In genomic region chr20:37745553-37745952, GRCh38 we compare ENCODE assay signal across 18 cellular contexts. TPM values are rescaled to one million over a fixed set of nuclear protein-coding genes. Genes with fewer than 3 reads are reported as not detected.
A peak's percentile ranks its signal among the peaks of the same experiment; 100 is the strongest.
DNase-seq lines count a peak whose midpoint lies in the region; ATAC-seq, FAIRE-seq and TF ChIP-seq lines count a peak whose summit lies in the region.
"Had no signal": no experiment of that assay in that cellular context is flagged by ENCODE, and none has a peak within 500 bp of the region (broad histone marks: within the 10 kb centered on the region; RNA-seq: fewer than 3 reads in every experiment).

No MANE protein-coding gene starts in this region.

- DNase-seq in stimulated activated naive CD8-positive, alpha-beta T cell treated with anti-CD3 and anti-CD28 coated beads, Interleukin-15, amount 100 ng/mL, for 72 hours = peak in 1 of 2 donors; percentile 48
- DNase-seq in stimulated activated naive CD8-positive, alpha-beta T cell treated with anti-CD3 and anti-CD28 coated beads, Interleukin-15, Interleukin-2, amounts not matched to agents 100 U/mL and 50 U/mL, for 24 hours = no peak
- no peak for DNase-seq in HTR-8/SVneo (ENCODE audit: insufficient read length, low spot score)
- no peak for DNase-seq in GM12878 (ENCODE audit: low read depth, low spot score)
- no peak for DNase-seq in NCI-H82 (lab: John Stamatoyannopoulos, UW)
- DNase-seq in NCI-H2171 (lab: John Stamatoyannopoulos, UW) = no peak
- no peak for DNase-seq in OCI-M2 (lab: John Stamatoyannopoulos, UW; ENCODE audit: unreplicated experiment)
- DNase-seq: adrenal gland; left cardiac atrium; NCI-H187; NCI-H524; stimulated activated naive B cell treated with anti-CD40 and anti-IgM and Interleukin-4, amounts not matched to agents 10 μg/mL and 1 μg/mL and 100 μg/mL, for 72 hours had no signal

- TF ChIP-seq RAD21 in GM12878 (IDR thresholded peaks at IDR 0.05; ENCODE audit: insufficient read depth, low read depth, low read length) = no peak

- no peaks in the 10 kb centered on the region for H3K9me3 Mint-ChIP-seq in stimulated activated naive CD8-positive, alpha-beta T cell treated with anti-CD3 and anti-CD28 coated beads, Interleukin-15, amount 100 ng/mL, for 72 hours
- H3K9me3 Mint-ChIP-seq: stimulated activated naive B cell treated with anti-CD40 and anti-IgM and Interleukin-4, amounts not matched to agents 10 μg/mL and 1 μg/mL and 100 μg/mL, for 72 hours had no signal

- no peaks in the 10 kb centered on the region for H4K20me1 ChIP-seq in GM12878 (ENCODE audit: control insufficient read depth, insufficient read depth)

- FAIRE-seq in HTR-8/SVneo (lab: Jason Lieb, UNC) (peak; percentile 83), GM12878 (lab: Jason Lieb, UNC) (no peak)

- no peaks in the 10 kb centered on the region for H3K9me3 ChIP-seq in GM12878 (replicated peaks; ENCODE audit: control insufficient read depth, insufficient read depth, low read length)
- no peaks in the 10 kb centered on the region for H3K9me3 ChIP-seq in thymus (ENCODE audit: control insufficient read depth)
- H3K9me3 ChIP-seq: adrenal gland; BLaER1 treated with 17β-estradiol and CSF1 and Interleukin-3, amounts not matched to agents 10 nM and 100 nM; HAP-1 had no signal

- H3K27ac Mint-ChIP-seq in stimulated activated naive CD8-positive, alpha-beta T cell treated with anti-CD3 and anti-CD28 coated beads, Interleukin-15, amount 100 ng/mL, for 72 hours = peak overlapping the region in 1 of 2 donors; percentile 97
- H3K27ac Mint-ChIP-seq: stimulated activated naive B cell treated with anti-CD40 and anti-IgM and Interleukin-4, amounts not matched to agents 10 μg/mL and 1 μg/mL and 100 μg/mL, for 72 hours had no signal

- H3K27me3 Mint-ChIP-seq in stimulated activated naive CD8-positive, alpha-beta T cell treated with anti-CD3 and anti-CD28 coated beads, Interleukin-15, amount 100 ng/mL, for 72 hours = no peaks in the 10 kb centered on the region
- H3K27me3 Mint-ChIP-seq: stimulated activated naive B cell treated with anti-CD40 and anti-IgM and Interleukin-4, amounts not matched to agents 10 μg/mL and 1 μg/mL and 100 μg/mL, for 72 hours had no signal

- RAD21 ChIA-PET in GM12878 (lab: Charles Lee; ENCODE audit: unreplicated experiment) = no interaction called here

- TF ChIP-seq POLR2A in GM12878 (IDR thresholded peaks at IDR 0.05; ENCODE audit: low read depth, low read length) = no peak

- H3K79me2 ChIP-seq in GM12878 (ENCODE audit: control insufficient read depth, insufficient read depth, low read length) = no peaks in the 10 kb centered on the region

- peaks cover 5% of the 10 kb centered on the region for H3K4me1 Mint-ChIP-seq in stimulated activated naive CD8-positive, alpha-beta T cell treated with anti-CD3 and anti-CD28 coated beads, Interleukin-15, amount 100 ng/mL, for 72 hours

- SMC1A ChIA-PET in GM12878 (lab: Charles Lee; ENCODE audit: uncharacterized antibody, unreplicated experiment) = no interaction called here

- BruUV-seq in GM12878 (replicated peaks; lab: Mats Ljungman, UMichigan) = no TSS peak

- peaks cover 0 to 19% of the 10 kb centered on the region in 2 experiments for H3K36me3 ChIP-seq in GM12878 (ENCODE audit: control insufficient read depth in 2 of 2, insufficient read depth in 2 of 2, low read length in 1 of 2)
- H3K36me3 ChIP-seq in thymus (ENCODE audit: control insufficient read depth, insufficient read depth) = peaks cover 27% of the 10 kb centered on the region

- H3K9ac ChIP-seq in GM12878 (ENCODE audit: control insufficient read depth, insufficient read depth, low read length) = no peak overlapping the region
- H3K9ac ChIP-seq: BLaER1 treated with 17β-estradiol and CSF1 and Interleukin-3, amounts not matched to agents 10 nM and 100 nM had no signal

- H3K4me3 Mint-ChIP-seq in stimulated activated naive CD8-positive, alpha-beta T cell treated with anti-CD3 and anti-CD28 coated beads, Interleukin-15, amount 100 ng/mL, for 72 hours = peak overlapping the region in 1 of 2 donors; percentile 75
- H3K4me3 Mint-ChIP-seq: stimulated activated naive B cell treated with anti-CD40 and anti-IgM and Interleukin-4, amounts not matched to agents 10 μg/mL and 1 μg/mL and 100 μg/mL, for 72 hours had no signal

- CTCF ChIA-PET in GM12878 (lab: Yijun Ruan, JAX) = no interaction called here

- no peak for TF ChIP-seq CTCF in GM12878 (IDR thresholded peaks at IDR 0.05 in 2 of 3, conservative IDR thresholded peaks at IDR 0.05 in 1 of 3; ENCODE audit: control insufficient read depth in 2 of 3, extremely low read depth in 1 of 3, insufficient read depth in 1 of 3, low read depth in 3 of 3, low read length in 3 of 3)

- H3K27ac ChIP-seq in GM12878 (ENCODE audit: control insufficient read depth, insufficient read depth) (no peak overlapping the region), thymus (ENCODE audit: low read depth) (peak overlapping the region; percentile 42)
- H3K27ac ChIP-seq: adrenal gland; BLaER1 treated with 17β-estradiol and CSF1 and Interleukin-3, amounts not matched to agents 10 nM and 100 nM; HL-60; RWPE1 had no signal

- POLR2A ChIA-PET in GM12878 (lab: Charles Lee) = no interaction called here

- no peaks in the 10 kb centered on the region for H3K27me3 ChIP-seq in GM12878 (replicated peaks in 1 of 2; ENCODE audit: control insufficient read depth in 2 of 2, insufficient read depth in 2 of 2, low read length in 1 of 2)
- no peaks in the 10 kb centered on the region for H3K27me3 ChIP-seq in thymus (ENCODE audit: control insufficient read depth, insufficient read depth)
- H3K27me3 ChIP-seq: adrenal gland; BLaER1 treated with 17β-estradiol and CSF1 and Interleukin-3, amounts not matched to agents 10 nM and 100 nM had no signal

- H2AFZ ChIP-seq in GM12878 (ENCODE audit: control insufficient read depth, low read depth, low read length) = no peak overlapping the region

- in situ Hi-C loops in GM12878 (cut with MboI) = no loop called here

- intact Hi-C loops in GM12878 (cut with micrococcal nuclease; ENCODE audit: unreplicated experiment) = no loop called here

- no peak overlapping the region for H3K4me2 ChIP-seq in GM12878 (ENCODE audit: control insufficient read depth, insufficient read depth)

- no peaks in the 10 kb centered on the region for H3K4me1 ChIP-seq in GM12878 (ENCODE audit: control insufficient read depth, insufficient read depth, low read length)
- H3K4me1 ChIP-seq in thymus (ENCODE audit: control insufficient read depth, insufficient read depth, low read length) = no peaks in the 10 kb centered on the region
- H3K4me1 ChIP-seq: adrenal gland, HAP-1 had no signal

- TF ChIP-seq EP300 in GM12878 (IDR thresholded peaks at IDR 0.05; ENCODE audit: borderline replicate concordance in 1 of 2, control insufficient read depth in 1 of 2, low read depth in 2 of 2, low read length in 2 of 2) = no peak

- WGBS in GM12878 (ENCODE audit: insufficient coverage, insufficient replicate concordance, low lambda C conversion rate, missing lambda C conversion rate) = 4% methylated on average over 3 of the region's 3 CpGs
- WGBS in thymus = 56% methylated on average over 3 of the region's 3 CpGs

- no peak overlapping the region for H3K4me3 ChIP-seq in GM12878
- no peak overlapping the region for H3K4me3 ChIP-seq in thymus (ENCODE audit: low read length)
- H3K4me3 ChIP-seq: adrenal gland; BLaER1 treated with 17β-estradiol and CSF1 and Interleukin-3, amounts not matched to agents 10 nM and 100 nM; HAP-1 had no signal

- ATAC-seq in stimulated activated naive CD8-positive, alpha-beta T cell treated with anti-CD3 and anti-CD28 coated beads, Interleukin-15, amount 100 ng/mL, for 72 hours = peak; percentile 97
- ATAC-seq in stimulated activated naive CD8-positive, alpha-beta T cell treated with anti-CD3 and anti-CD28 coated beads, Interleukin-15, Interleukin-2, amounts not matched to agents 100 U/mL and 50 U/mL, for 24 hours = no peak
- ATAC-seq in GM12878 = no peak
- ATAC-seq: esophagus mucosa, left cardiac atrium had no signal

TF ChIP-seq in GM12878, 131 proteins besides CTCF, POLR2A, EP300 and RAD21:
- TF ChIP-seq IRF4 (IDR thresholded peaks at IDR 0.05; ENCODE audit: low read depth, low read length) = no peak
- 0 out of 2 replicates have a peak, but pooled peaks have one; percentile 15 for TF ChIP-seq GABPA (IDR thresholded peaks at IDR 0.05; ENCODE audit: low read depth)
- TF ChIP-seq GATAD2B (conservative IDR thresholded peaks at IDR 0.05; ENCODE audit: low read depth) = no peak
- TF ChIP-seq CREB1 (IDR thresholded peaks at IDR 0.05; ENCODE audit: low read depth) = 0 out of 2 replicates have a peak, but pooled peaks have one; percentile 23
TF ChIP-seq in GM12878: peak in this region for 2.

RNA-seq across cellular contexts. Expression of gene CTNNBL1, which starts 51.7 kb away (rescaled TPM):
- total RNA-seq in GM12878 (2013; cell fraction: nucleolus; rRNA removed) = 38.7 and 40.1 TPM in 2 replicates
- total RNA-seq in GM12878 (2014; rRNA removed) = 43.1 TPM in 2 replicates
- total RNA-seq in GM12878 (2014; rRNA removed; fragmentation: Illumina TruSeq; extraction: Trizol) = 63.3 and 64.7 TPM in 2 replicates
- 79.7 and 87.3 TPM in 2 replicates for total RNA-seq in GM12878 (2021)
- polyA plus RNA-seq in GM12878 (2011; ENCODE audit: low read depth) = 41.2 TPM
- 37.8 and 46.2 TPM in 2 replicates for polyA plus RNA-seq in GM12878 (2011; rRNA removed)
- 35.0 and 39.9 TPM in 2 replicates for polyA plus RNA-seq in GM12878 (2011; cell fraction: cytosol; rRNA removed)
- polyA plus RNA-seq in GM12878 (2011; cell fraction: nucleus; rRNA removed) = 27.3 and 29.7 TPM in 2 replicates
- 59.1 and 60.9 TPM in 2 replicates for polyA plus RNA-seq in GM12878 (2012)
- 69.6 and 82.7 TPM in 2 replicates for polyA plus RNA-seq in GM12878 (2014; fragmentation: Illumina TruSeq; extraction: Trizol)
- polyA plus RNA-seq in GM12878 (2014; fragmentation: Nextera tagmentation; extraction: Ambion mirVana) = 100 to 1,000 TPM in 1 of 2 experiments, 10 to 100 TPM in 1; 66.1 to 102 TPM
- polyA plus RNA-seq in GM12878 (2014; rRNA removed) = 59.9 and 62.8 TPM in 2 replicates
- 100 to 1,000 TPM; 102 TPM for polyA plus RNA-seq in GM12878 (2016; fragmentation: Nextera tagmentation; extraction: Ambion mirVana)
- 41.7 and 48.8 TPM in 2 replicates for polyA minus RNA-seq in GM12878 (2011; rRNA and poly(A)+ RNA removed)
- 13.4 and 18.1 TPM in 2 replicates for polyA minus RNA-seq in GM12878 (2011; cell fraction: cytosol; rRNA and poly(A)+ RNA removed)
- polyA minus RNA-seq in GM12878 (2011; cell fraction: nucleus; rRNA and poly(A)+ RNA removed) = 16.9 and 26.8 TPM in 2 replicates
- 61.9 TPM for polyA plus RNA-seq in thymus
